Comparison of ENCODE assay signal across 14 cellular contexts in the genomic region with DNA sequence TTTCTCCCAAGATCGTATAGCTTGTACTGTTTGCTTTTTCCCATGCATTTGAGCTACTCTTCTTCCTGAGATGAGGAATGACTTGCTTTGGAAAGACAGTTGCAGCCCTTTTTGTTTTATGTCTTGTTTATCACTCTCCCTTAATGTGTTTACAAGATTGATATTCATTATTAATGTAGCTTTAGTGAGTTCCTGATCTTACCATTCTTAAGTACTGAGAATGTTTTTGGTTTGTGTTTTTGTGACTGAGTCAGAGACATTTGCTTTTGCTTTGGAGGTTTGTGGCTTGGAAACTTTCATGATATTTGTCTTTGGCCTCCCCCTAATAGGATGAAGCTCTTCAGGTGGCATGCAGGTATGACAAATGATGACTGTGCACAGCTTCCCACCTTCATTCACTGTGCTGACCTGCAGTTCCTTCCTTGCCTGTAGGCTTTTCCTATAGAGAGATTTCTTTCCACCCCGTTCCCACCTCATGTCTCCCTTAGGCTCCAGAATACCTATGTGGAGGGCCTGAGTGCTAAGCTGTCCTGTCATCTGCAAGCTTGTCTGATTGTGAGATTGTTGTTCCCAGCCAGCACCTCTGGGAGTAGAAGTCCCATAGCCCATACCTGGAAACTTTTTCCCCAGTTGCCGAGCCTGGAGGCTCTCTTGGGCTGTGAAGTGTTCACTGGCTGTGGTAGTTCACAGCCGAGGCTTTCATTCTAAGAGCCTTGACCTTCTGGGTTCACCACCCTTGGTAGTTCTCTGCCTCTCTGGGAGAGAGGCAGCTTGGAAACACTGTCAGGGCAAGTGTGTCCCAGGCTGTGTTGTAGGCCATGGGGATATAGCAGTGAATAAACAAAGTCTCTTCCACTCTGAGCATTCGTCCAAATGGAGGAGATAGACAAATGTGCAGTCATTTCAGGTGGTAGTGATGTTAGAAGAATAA. TPM values are rescaled to one million over a fixed set of nuclear protein-coding genes. Genes with fewer than 3 reads are reported as not detected.
DNase-seq lines count a peak whose midpoint lies in the region; ATAC-seq, FAIRE-seq and TF ChIP-seq lines count a peak whose summit lies in the region.
"Had no signal": no experiment of that assay in that cellular context is flagged by ENCODE, and none has a peak within 500 bp of the region (broad histone marks: within the 10 kb centered on the region; RNA-seq: fewer than 3 reads in every experiment).

No MANE protein-coding gene starts in this region.

- TF ChIP-seq CTCF in right atrium auricular region (IDR thresholded peaks at IDR 0.05) (no peak), RWPE2 (IDR thresholded peaks at IDR 0.05; ENCODE audit: poor library complexity, severe bottlenecking) (no peak), foreskin fibroblast (IDR thresholded peaks at IDR 0.05; ENCODE audit: low read depth, low read length) (no peak)

- no peaks in the 10 kb centered on the region for H3K36me3 ChIP-seq in right atrium auricular region
- no peaks in the 10 kb centered on the region for H3K36me3 ChIP-seq in RWPE2 (ENCODE audit: low read depth)
- H3K36me3 ChIP-seq: prostate gland had no signal

- TF ChIP-seq POLR2A in GM12891 (IDR thresholded peaks at IDR 0.05; ENCODE audit: low read depth, low read length) = no peak

- H3K27me3 ChIP-seq in right atrium auricular region = no peaks in the 10 kb centered on the region
- no peaks in the 10 kb centered on the region for H3K27me3 ChIP-seq in RWPE2 (ENCODE audit: insufficient read depth, poor library complexity, severe bottlenecking)
- H3K27me3 ChIP-seq: BLaER1 treated with 17β-estradiol and CSF1 and Interleukin-3, amounts not matched to agents 10 nM and 100 nM; body of pancreas had no signal

- no peak for DNase-seq in right atrium auricular region (ENCODE audit: low spot score)
- DNase-seq in Right ventricle myocardium inferior (ENCODE audit: missing footprints) = no peak
- DNase-seq in RWPE2 (ENCODE audit: low spot score) = no peak
- peak; percentile 21 for DNase-seq in glomerular visceral epithelial cell (ENCODE audit: extremely low spot score)
- no peak for DNase-seq in substantia nigra (lab: John Stamatoyannopoulos, UW)
- no peak for DNase-seq in foreskin fibroblast
- no peak for DNase-seq in GM12891 (ENCODE audit: insufficient read length, low spot score)
- DNase-seq: body of pancreas, mucosa of descending colon, NCI-H2107 had no signal

- H3K4me3 ChIP-seq in right atrium auricular region (no peak overlapping the region), RWPE2 (ENCODE audit: severe bottlenecking) (no peak overlapping the region), foreskin fibroblast (ENCODE audit: low read depth in 1 of 2, low read length in 2 of 2) (no peak overlapping the region)
- H3K4me3 ChIP-seq: BLaER1 treated with 17β-estradiol and CSF1 and Interleukin-3, amounts not matched to agents 10 nM and 100 nM; body of pancreas; mucosa of descending colon; prostate gland had no signal

- ATAC-seq in Right ventricle myocardium inferior = no peak
- peak; percentile 98 for ATAC-seq in RWPE2 (ENCODE audit: low read depth)
- no peak for ATAC-seq in GM21528 (IDR thresholded peaks at IDR 0.05; ENCODE audit: low FRiP score, unreplicated experiment)
- ATAC-seq: body of pancreas had no signal

- H3K9me3 ChIP-seq in right atrium auricular region (no peaks in the 10 kb centered on the region), RWPE2 (ENCODE audit: severe bottlenecking) (no peaks in the 10 kb centered on the region)
- H3K9me3 ChIP-seq: body of pancreas, mucosa of descending colon, prostate gland had no signal

- intact Hi-C loops in Right ventricle myocardium inferior (cut with DNase I) = loop anchor here (2.0 kb wide), 1 partner anchor 13 kb away; no protein-coding TSS in a partner anchor

- FAIRE-seq in GM12891 (lab: Jason Lieb, UNC) = no peak
- FAIRE-seq: endometrium had no signal

- H3K27ac ChIP-seq in right atrium auricular region (peak overlapping the region; percentile 20 to 58), RWPE2 (ENCODE audit: poor library complexity, severe bottlenecking) (peak overlapping the region; percentile 53), substantia nigra (ENCODE audit: low read depth, low read length, poor library complexity, severe bottlenecking) (peak overlapping the region; percentile 3)
- H3K27ac ChIP-seq: BLaER1 treated with 17β-estradiol and CSF1 and Interleukin-3, amounts not matched to agents 10 nM and 100 nM; body of pancreas; prostate gland had no signal

- H3K4me1 ChIP-seq in right atrium auricular region (peaks cover 0 to 74% of the 10 kb centered on the region in 2 donors), RWPE2 (ENCODE audit: insufficient read depth, poor library complexity, severe bottlenecking) (peaks cover 23% of the 10 kb centered on the region)
- H3K4me1 ChIP-seq: body of pancreas, prostate gland had no signal

TF ChIP-seq in GM12891, 5 proteins besides CTCF, POLR2A, EP300 and RAD21:
- TF ChIP-seq TAF1 (IDR thresholded peaks at IDR 0.05; ENCODE audit: low read depth, low read length) = no peak
- no peak for TF ChIP-seq POU2F2 (IDR thresholded peaks at IDR 0.05; ENCODE audit: low read depth, low read length)
- TF ChIP-seq SPI1 (IDR thresholded peaks at IDR 0.05; ENCODE audit: low read depth, low read length) = no peak
- TF ChIP-seq POLR2AphosphoS5 (IDR thresholded peaks at IDR 0.05; ENCODE audit: low read depth, low read length) = no peak
- TF ChIP-seq PAX5 (IDR thresholded peaks at IDR 0.05; ENCODE audit: insufficient read depth, low read length, severe bottlenecking) = no peak

RNA-seq across cellular contexts. Expression of a gene that starts 27.1 kb away (rescaled TPM):
- 10 to 100 TPM; 45.5 to 60.8 TPM for total RNA-seq in right atrium auricular region
- 57.2 TPM for total RNA-seq in Right ventricle myocardium inferior
- polyA plus RNA-seq in GM12891 (2012; ENCODE audit: low read depth, missing spikeins) = 5.9 TPM

RNA-seq across cellular contexts. Expression of a gene that starts 34.1 kb away (rescaled TPM):
- 10 to 100 TPM; 25.3 to 25.4 TPM for total RNA-seq in right atrium auricular region
- total RNA-seq in Right ventricle myocardium inferior = 35.8 TPM
- 269 TPM for polyA plus RNA-seq in GM12891 (2012; ENCODE audit: low read depth, missing spikeins)

RNA-seq across cellular contexts. Expression of a gene that starts 41.0 kb away (rescaled TPM):
- total RNA-seq in right atrium auricular region (100 to 1,000 TPM in 1 of 2 donors, 10 to 100 TPM in 1; 77.7 to 101 TPM), Right ventricle myocardium inferior (86.3 TPM)
- polyA plus RNA-seq in GM12891 (2012; ENCODE audit: low read depth, missing spikeins) = 75.8 TPM

Comparison
In these comparisons a context has a peak if more than half of its experiments do, and no peak if none do; other contexts are left out.
1. H3K27ac ChIP-seq: peak in every context shown above with its lines; median percentile 53 in RWPE2; 39 in right atrium auricular region; 3 in substantia nigra.